8 cellular contexts compared by ENCODE assay signal in genomic region chr4:54092405-54092759, GRCh38. TPM values are rescaled to one million over a fixed set of nuclear protein-coding genes. Genes with fewer than 3 reads are reported as not detected.
DNase-seq lines count a peak whose midpoint lies in the region; ATAC-seq lines count a peak whose summit lies in the region.

No MANE protein-coding gene starts in this region.

- no peak overlapping the region for H3K27ac ChIP-seq in iPS-20b (ENCODE audit: low read length)

- peaks cover 27% of the 10 kb centered on the region for H3K4me1 ChIP-seq in iPS-20b (ENCODE audit: insufficient read depth, low read length)

- H3K9me3 ChIP-seq in iPS-20b (ENCODE audit: insufficient read depth, low read depth, low read length): no peaks in the 10 kb centered on the region

- H3K9ac ChIP-seq in iPS-20b (ENCODE audit: low read depth, low read length): no peak overlapping the region

- no peak overlapping the region for H3K27ac Mint-ChIP-seq in T-helper 1 cell treated with Interleukin-12 subunit alpha and Interleukin-12 subunit beta and Interleukin-4 antibody, amounts not matched to agents 30 μg/mL and 1 μg/mL, for 36 hours
- H3K27ac Mint-ChIP-seq in activated T-helper 1 cell treated with anti-CD3 and anti-CD28 coated beads, Interleukin-12 subunit alpha, Interleukin-12 subunit beta, Interleukin-2, Interleukin-4 antibody, amounts not matched to agents 30 ng/mL and 10 ng/mL and 1 ng/mL, durations not matched to agents 14 hours and 24 hours and 36 hours: no peak overlapping the region
- no peak overlapping the region for H3K27ac Mint-ChIP-seq in stimulated activated naive B cell treated with anti-CD40 and anti-IgM and Interleukin-4, amounts not matched to agents 10 μg/mL and 1 μg/mL and 100 μg/mL, for 72 hours

- peaks cover 83% of the 10 kb centered on the region for H3K27me3 Mint-ChIP-seq in T-helper 1 cell treated with Interleukin-12 subunit alpha and Interleukin-12 subunit beta and Interleukin-4 antibody, amounts not matched to agents 30 μg/mL and 1 μg/mL, for 36 hours (ENCODE audit: low read depth)
- H3K27me3 Mint-ChIP-seq in activated T-helper 1 cell treated with anti-CD3 and anti-CD28 coated beads, Interleukin-12 subunit alpha, Interleukin-12 subunit beta, Interleukin-2, Interleukin-4 antibody, amounts not matched to agents 30 ng/mL and 10 ng/mL and 1 ng/mL, durations not matched to agents 14 hours and 24 hours and 36 hours (ENCODE audit: insufficient read depth): peaks cover 77% of the 10 kb centered on the region
- peaks cover 60 to 82% of the 10 kb centered on the region in 2 donors for H3K27me3 Mint-ChIP-seq in stimulated activated naive B cell treated with anti-CD40 and anti-IgM and Interleukin-4, amounts not matched to agents 10 μg/mL and 1 μg/mL and 100 μg/mL, for 72 hours

- peak overlapping the region; percentile 71 for H3K4me3 ChIP-seq in iPS-20b (ENCODE audit: low read length)

- intact Hi-C loops in activated T-helper 1 cell treated with anti-CD3 and anti-CD28 coated beads, Interleukin-12 subunit alpha, Interleukin-12 subunit beta, Interleukin-2, Interleukin-4 antibody, amounts not matched to agents 30 ng/mL and 10 ng/mL and 1 ng/mL, durations not matched to agents 14 hours and 24 hours and 36 hours (cut with micrococcal nuclease): loop anchor here (2.0 to 10.0 kb wide), 5 partner anchors 16 to 898 kb away; no protein-coding TSS in a partner anchor

- H3K36me3 Mint-ChIP-seq in T-helper 1 cell treated with Interleukin-12 subunit alpha and Interleukin-12 subunit beta and Interleukin-4 antibody, amounts not matched to agents 30 μg/mL and 1 μg/mL, for 36 hours (ENCODE audit: low read depth): no peaks in the 10 kb centered on the region
- peaks cover 1% of the 10 kb centered on the region for H3K36me3 Mint-ChIP-seq in activated T-helper 1 cell treated with anti-CD3 and anti-CD28 coated beads, Interleukin-12 subunit alpha, Interleukin-12 subunit beta, Interleukin-2, Interleukin-4 antibody, amounts not matched to agents 30 ng/mL and 10 ng/mL and 1 ng/mL, durations not matched to agents 14 hours and 24 hours and 36 hours (ENCODE audit: low read depth)
- peaks cover 0 to 3% of the 10 kb centered on the region in 2 donors for H3K36me3 Mint-ChIP-seq in stimulated activated naive B cell treated with anti-CD40 and anti-IgM and Interleukin-4, amounts not matched to agents 10 μg/mL and 1 μg/mL and 100 μg/mL, for 72 hours

- peak overlapping the region; percentile 84 for H3K4me3 Mint-ChIP-seq in T-helper 1 cell treated with Interleukin-12 subunit alpha and Interleukin-12 subunit beta and Interleukin-4 antibody, amounts not matched to agents 30 μg/mL and 1 μg/mL, for 36 hours
- peak overlapping the region; percentile 82 for H3K4me3 Mint-ChIP-seq in activated T-helper 1 cell treated with anti-CD3 and anti-CD28 coated beads, Interleukin-12 subunit alpha, Interleukin-12 subunit beta, Interleukin-2, Interleukin-4 antibody, amounts not matched to agents 30 ng/mL and 10 ng/mL and 1 ng/mL, durations not matched to agents 14 hours and 24 hours and 36 hours
- peak overlapping the region; percentile 88 to 89 for H3K4me3 Mint-ChIP-seq in stimulated activated naive B cell treated with anti-CD40 and anti-IgM and Interleukin-4, amounts not matched to agents 10 μg/mL and 1 μg/mL and 100 μg/mL, for 72 hours

- DNase-seq in T-helper 1 cell (no peak), iPS-NIHi11 (ENCODE audit: low spot score) (no peak)
- no peak for DNase-seq in activated T-helper 1 cell treated with anti-CD3 and anti-CD28 coated beads, Interleukin-12 subunit alpha, Interleukin-12 subunit beta, Interleukin-2, Interleukin-4 antibody, amounts not matched to agents 30 ng/mL and 10 ng/mL and 1 ng/mL, durations not matched to agents 14 hours and 24 hours and 36 hours (ENCODE audit: low spot score)
- no peak for DNase-seq in stimulated activated naive B cell treated with anti-CD40 and anti-IgM and Interleukin-4, amounts not matched to agents 10 μg/mL and 1 μg/mL and 100 μg/mL, for 72 hours

- H3K36me3 ChIP-seq in iPS-20b (ENCODE audit: insufficient read depth, low read depth, low read length): no peaks in the 10 kb centered on the region

- no peak for ATAC-seq in stimulated activated naive B cell treated with anti-CD40 and anti-IgM and Interleukin-4, amounts not matched to agents 10 μg/mL and 1 μg/mL and 100 μg/mL, for 72 hours (replicated peaks)
- no peak for ATAC-seq in HG02678 (IDR thresholded peaks at IDR 0.05; ENCODE audit: unreplicated experiment)
- ATAC-seq in HG02938 (IDR thresholded peaks at IDR 0.05; ENCODE audit: unreplicated experiment): no peak

- peaks cover 11% of the 10 kb centered on the region for H3K4me1 Mint-ChIP-seq in T-helper 1 cell treated with Interleukin-12 subunit alpha and Interleukin-12 subunit beta and Interleukin-4 antibody, amounts not matched to agents 30 μg/mL and 1 μg/mL, for 36 hours (ENCODE audit: low read depth)
- peaks cover 30% of the 10 kb centered on the region for H3K4me1 Mint-ChIP-seq in activated T-helper 1 cell treated with anti-CD3 and anti-CD28 coated beads, Interleukin-12 subunit alpha, Interleukin-12 subunit beta, Interleukin-2, Interleukin-4 antibody, amounts not matched to agents 30 ng/mL and 10 ng/mL and 1 ng/mL, durations not matched to agents 14 hours and 24 hours and 36 hours (ENCODE audit: low read depth)
- H3K4me1 Mint-ChIP-seq in stimulated activated naive B cell treated with anti-CD40 and anti-IgM and Interleukin-4, amounts not matched to agents 10 μg/mL and 1 μg/mL and 100 μg/mL, for 72 hours: peaks cover 21 to 37% of the 10 kb centered on the region in 2 donors

- H3K9me3 Mint-ChIP-seq in T-helper 1 cell treated with Interleukin-12 subunit alpha and Interleukin-12 subunit beta and Interleukin-4 antibody, amounts not matched to agents 30 μg/mL and 1 μg/mL, for 36 hours: no peaks in the 10 kb centered on the region
- no peaks in the 10 kb centered on the region for H3K9me3 Mint-ChIP-seq in activated T-helper 1 cell treated with anti-CD3 and anti-CD28 coated beads, Interleukin-12 subunit alpha, Interleukin-12 subunit beta, Interleukin-2, Interleukin-4 antibody, amounts not matched to agents 30 ng/mL and 10 ng/mL and 1 ng/mL, durations not matched to agents 14 hours and 24 hours and 36 hours
- peaks cover 0 to 6% of the 10 kb centered on the region in 2 donors for H3K9me3 Mint-ChIP-seq in stimulated activated naive B cell treated with anti-CD40 and anti-IgM and Interleukin-4, amounts not matched to agents 10 μg/mL and 1 μg/mL and 100 μg/mL, for 72 hours

- H3K27me3 ChIP-seq in iPS-20b (ENCODE audit: insufficient read depth, low read length): peaks cover 98% of the 10 kb centered on the region

RNA-seq across cellular contexts. Expression of gene GSX2, which starts 7.6 kb away (rescaled TPM):
- total RNA-seq in activated T-helper 1 cell treated with anti-CD3 and anti-CD28 coated beads, Interleukin-12 subunit alpha, Interleukin-12 subunit beta, Interleukin-2, Interleukin-4 antibody, amounts not matched to agents 30 ng/mL and 10 ng/mL and 1 ng/mL, durations not matched to agents 14 hours and 24 hours and 36 hours: not detected in 2 replicates

RNA-seq across cellular contexts. Expression of gene CHIC2, which starts 28.0 kb away (rescaled TPM):
- 19.1 and 20.3 TPM in 2 replicates for total RNA-seq in activated T-helper 1 cell treated with anti-CD3 and anti-CD28 coated beads, Interleukin-12 subunit alpha, Interleukin-12 subunit beta, Interleukin-2, Interleukin-4 antibody, amounts not matched to agents 30 ng/mL and 10 ng/mL and 1 ng/mL, durations not matched to agents 14 hours and 24 hours and 36 hours
